Comparison of ENCODE assay signal across 4 cellular contexts in genomic region chr22:23573106-23573505, GRCh38. TPM values are rescaled to one million over a fixed set of nuclear protein-coding genes. Genes with fewer than 3 reads are reported as not detected.
"Had no signal": no experiment of that assay in that cellular context is flagged by ENCODE, and none has a peak within 500 bp of the region (broad histone marks: within the 10 kb centered on the region; RNA-seq: fewer than 3 reads in every experiment).

No MANE protein-coding gene starts in this region.

RNA-seq across cellular contexts. Expression of gene IGLL1, which starts 7.0 kb away (rescaled TPM):
- total RNA-seq: HT-29, M059J, Right ventricle myocardium superior, SJSA1 had no signal

RNA-seq across cellular contexts. Expression of gene DRICH1, which starts 59.0 kb away (rescaled TPM):
- total RNA-seq: HT-29, M059J, SJSA1 had no signal
